In genomic region chrX:3017492-3017891, GRCh38 we compare ENCODE assay signal across 23 cellular contexts. TPM values are rescaled to one million over a fixed set of nuclear protein-coding genes. Genes with fewer than 3 reads are reported as not detected.
DNase-seq lines count a peak whose midpoint lies in the region; ATAC-seq, FAIRE-seq and TF ChIP-seq lines count a peak whose summit lies in the region.
"Had no signal": no experiment of that assay in that cellular context is flagged by ENCODE, and none has a peak within 500 bp of the region (broad histone marks: within the 10 kb centered on the region; RNA-seq: fewer than 3 reads in every experiment).

No MANE protein-coding gene starts in this region.

- no peaks in the 10 kb centered on the region for H4K20me1 ChIP-seq in K562 (replicated peaks; ENCODE audit: control insufficient read depth, insufficient read depth, low read length)
- H4K20me1 ChIP-seq: BLaER1 had no signal

- 0 out of 2 replicates have a peak, but pooled peaks cover 3% of the 10 kb centered on the region for H3K9me3 Mint-ChIP-seq in WTC11

- H3K79me2 ChIP-seq in K562 (ENCODE audit: control insufficient read depth, insufficient read depth, low read length) = no peaks in the 10 kb centered on the region

- POLR2A ChIA-PET in WTC11 (lab: Charles Lee) (no interaction called here), K562 (lab: Yijun Ruan, JAX) (interaction anchor here (0.6 kb wide), 1 partner anchor 505 kb away, joined by 3 read pairs; no protein-coding TSS in a partner anchor)

- in situ Hi-C loops in K562 (cut with MboI) = no loop called here

- no peaks in the 10 kb centered on the region; a peak in 1 of 5 replicates for H3K4me1 ChIP-seq in K562 (replicated peaks in 1 of 2; ENCODE audit: control insufficient read depth in 2 of 2, insufficient read depth in 2 of 2, low read length in 2 of 2)
- H3K4me1 ChIP-seq: BE2C, BLaER1, Caco-2 had no signal

- no peaks in the 10 kb centered on the region for H3K36me3 ChIP-seq in K562 (ENCODE audit: control insufficient read depth, insufficient read depth, low read length)
- H3K36me3 ChIP-seq: BE2C, BLaER1 had no signal

- no peaks in the 10 kb centered on the region for H3K36me3 Mint-ChIP-seq in WTC11
- H3K36me3 Mint-ChIP-seq: CD14-positive monocyte; CD4-positive, alpha-beta memory T cell; CD4-positive, CD25-positive, alpha-beta regulatory T cell had no signal

- H3K9me1 ChIP-seq in K562 (ENCODE audit: control insufficient read depth, insufficient read depth, low read length) = no peaks in the 10 kb centered on the region

- no peak overlapping the region for H3K27ac ChIP-seq in K562 (ENCODE audit: extremely low read depth, low read depth, low read length)
- H3K27ac ChIP-seq: BLaER1 had no signal

- TF ChIP-seq POLR2A in K562 (conservative IDR thresholded peaks at IDR 0.05) = no peak

- FAIRE-seq in K562 (lab: Jason Lieb, UNC) = no peak
- FAIRE-seq: A204.1, D721Med, G401.6, GM12891 had no signal

- no peak for TF ChIP-seq CTCF in WTC11 (IDR thresholded peaks at IDR 0.05)
- no peak for TF ChIP-seq CTCF in K562 (IDR thresholded peaks at IDR 0.05 in 2 of 3, conservative IDR thresholded peaks at IDR 0.05 in 1 of 3; ENCODE audit: insufficient read depth in 2 of 3, low read depth in 1 of 3, low read length in 3 of 3)

- no peak overlapping the region for H3K27ac Mint-ChIP-seq in WTC11
- H3K27ac Mint-ChIP-seq: CD14-positive monocyte; CD4-positive, alpha-beta memory T cell; CD4-positive, CD25-positive, alpha-beta regulatory T cell had no signal

- H3K4me1 Mint-ChIP-seq in WTC11 = no peaks in the 10 kb centered on the region
- H3K4me1 Mint-ChIP-seq: CD14-positive monocyte; CD4-positive, alpha-beta memory T cell; CD4-positive, CD25-positive, alpha-beta regulatory T cell had no signal

- intact Hi-C loops in K562 (cut with micrococcal nuclease) = no loop called here

- no TSS peak for BruUV-seq in K562 (replicated peaks; lab: Mats Ljungman, UMichigan)

- no peak overlapping the region for H3K9ac ChIP-seq in K562 (ENCODE audit: insufficient read depth in 1 of 2, low read depth in 2 of 2, low read length in 2 of 2)
- H3K9ac ChIP-seq: BLaER1 had no signal

- no peak overlapping the region for H3K4me2 ChIP-seq in K562 (ENCODE audit: insufficient read depth, low read length)
- H3K4me2 ChIP-seq: BLaER1 had no signal

- peaks cover 0 to 14% of the 10 kb centered on the region in 2 experiments; a peak in 2 of 5 replicates for H3K27me3 ChIP-seq in K562 (ENCODE audit: control insufficient read depth in 2 of 2, insufficient read depth in 2 of 2, low read length in 2 of 2)
- H3K27me3 ChIP-seq: BE2C, BLaER1 had no signal

- ATAC-seq in WTC11 (no peak), K562 (no peak), GM18870 (IDR thresholded peaks at IDR 0.05; ENCODE audit: unreplicated experiment) (no peak)

- DNase-seq in WTC11 (ENCODE audit: low spot score) = no peak
- no peak for DNase-seq in K562 (ENCODE audit: extremely low read depth in 1 of 4, low spot score in 3 of 4)
- DNase-seq in activated CD4-positive, alpha-beta T cell treated with anti-CD3 and anti-CD28 coated beads, Interleukin-2, amount 50 U/mL, for 1 hour = no peak
- DNase-seq in HUDEP-2 (lab: John Stamatoyannopoulos, UW; ENCODE audit: unreplicated experiment in 76 of 76) = no peak
- DNase-seq: 8988T; ACHN; BE2C; C1 segment of cervical spinal cord; Caco-2; Calu3; CD4-positive, alpha-beta memory T cell; CD4-positive, CD25-positive, alpha-beta regulatory T cell; DMS79 treated with DMSO at 0.1 percent for 48 hours; GF-D8 had no signal

- CTCF ChIA-PET in WTC11 (lab: Charles Lee) = no interaction called here
- CTCF ChIA-PET in K562 (lab: Yijun Ruan, JAX; ENCODE audit: low intra/inter-chr PET ratio) = no interaction called here

- TF ChIP-seq EP300 in K562 (IDR thresholded peaks at IDR 0.05; ENCODE audit: low read length) = no peak

- no peak for TF ChIP-seq RAD21 in K562 (CRISPR knock-in tag; conservative IDR thresholded peaks at IDR 0.05 in 1 of 2, IDR thresholded peaks at IDR 0.05 in 1 of 2)

- no peaks in the 10 kb centered on the region for H3K27me3 Mint-ChIP-seq in WTC11 (ENCODE audit: low read depth)
- H3K27me3 Mint-ChIP-seq: CD4-positive, CD25-positive, alpha-beta regulatory T cell had no signal

- no peak overlapping the region for H2AFZ ChIP-seq in K562 (ENCODE audit: low read depth, low read length)

- H3K9me3 ChIP-seq in K562 (replicated peaks; ENCODE audit: control insufficient read depth, insufficient read depth, low read depth, low read length) = no peaks in the 10 kb centered on the region
- H3K9me3 ChIP-seq: BE2C, Caco-2 had no signal

- H3K4me3 ChIP-seq in K562 = no peak overlapping the region
- H3K4me3 ChIP-seq: BLaER1 had no signal

- H3K4me3 Mint-ChIP-seq in WTC11 = no peak overlapping the region
- H3K4me3 Mint-ChIP-seq: CD14-positive monocyte; CD4-positive, alpha-beta memory T cell had no signal

TF ChIP-seq in WTC11, 78 proteins besides CTCF, POLR2A, EP300 and RAD21:
- TF ChIP-seq RORB (CRISPR knock-in tag; IDR thresholded peaks at IDR 0.05) (no peak), GTF2I (CRISPR knock-in tag; conservative IDR thresholded peaks at IDR 0.05) (0 out of 2 replicates have a peak, but pooled peaks have one; percentile 35)
TF ChIP-seq in WTC11: peak in this region for 1.

TF ChIP-seq in K562, 482 proteins besides CTCF, POLR2A, EP300 and RAD21:
- peak; percentile 96 for TF ChIP-seq RBM25 (IDR thresholded peaks at IDR 0.05; ENCODE audit: low read depth, low read length, severe bottlenecking)
- no peak for TF ChIP-seq TAF15 (IDR thresholded peaks at IDR 0.05; ENCODE audit: low read depth, low read length)

RNA-seq across cellular contexts. Expression of gene ARSH, which starts 11.1 kb away (rescaled TPM):
- total RNA-seq in WTC11 (2021) (not detected in 3 replicates), K562 (2014; rRNA removed) (not detected in 2 replicates), K562 (2014; rRNA removed; fragmentation: Illumina TruSeq; extraction: Trizol) (not detected in 2 replicates), K562 (2015; rRNA removed; fragmentation: Illumina TruSeq; extraction: Trizol) (not detected in 2 replicates), K562 (2021) (not detected in 2 replicates)
- total RNA-seq in K562 (2011; cell fraction: chromatin; rRNA removed; ENCODE audit: low replicate concordance) = not detected in 2 replicates
- not detected in 2 replicates for total RNA-seq in K562 (2011; cell fraction: nucleolus; rRNA removed)
- total RNA-seq in K562 (2011; cell fraction: nucleoplasm; rRNA removed) = not detected in 2 replicates
- polyA plus RNA-seq in K562 (2011; rRNA removed) (not detected in 2 replicates), K562 (2014; fragmentation: Illumina TruSeq; extraction: Trizol) (not detected in 2 replicates), K562 (2014; fragmentation: Nextera tagmentation; extraction: Ambion mirVana) (not detected), K562 (2014; rRNA removed) (not detected in 2 replicates)
- not detected in 2 replicates for polyA plus RNA-seq in K562 (2011; cell fraction: cytosol; rRNA removed)
- not detected in 2 replicates for polyA plus RNA-seq in K562 (2011; cell fraction: nucleus; rRNA removed)
- polyA plus RNA-seq in K562 (2012) = not detected in 2 replicates
- polyA minus RNA-seq in K562 (2011; rRNA and poly(A)+ RNA removed) = not detected in 2 replicates
- polyA minus RNA-seq in K562 (2011; cell fraction: cytosol; rRNA and poly(A)+ RNA removed) = not detected in 2 replicates
- not detected in 2 replicates for polyA minus RNA-seq in K562 (2011; cell fraction: nucleus; rRNA and poly(A)+ RNA removed)
- total RNA-seq: A673; Caco-2; Calu3; CD4-positive, alpha-beta memory T cell; CD4-positive, CD25-positive, alpha-beta regulatory T cell had no signal
- polyA plus RNA-seq: AG04450; CD14-positive monocyte; CD4-positive, alpha-beta memory T cell; CD4-positive, CD25-positive, alpha-beta regulatory T cell had no signal

RNA-seq across cellular contexts. Expression of gene ARSF, which starts 23.8 kb away (rescaled TPM):
- total RNA-seq in WTC11 (2021) = not detected in 3 replicates
- not detected in 2 replicates for total RNA-seq in K562 (2011; cell fraction: chromatin; rRNA removed; ENCODE audit: low replicate concordance)
- total RNA-seq in K562 (2011; cell fraction: nucleolus; rRNA removed) = not detected in 2 replicates
- not detected in 2 replicates for total RNA-seq in K562 (2011; cell fraction: nucleoplasm; rRNA removed)
- not detected in 2 replicates for total RNA-seq in K562 (2014; rRNA removed)
- total RNA-seq in K562 (2014; rRNA removed; fragmentation: Illumina TruSeq; extraction: Trizol) = not detected in 2 replicates
- total RNA-seq in K562 (2015; rRNA removed; fragmentation: Illumina TruSeq; extraction: Trizol) = not detected in 2 replicates
- not detected in 2 replicates for total RNA-seq in K562 (2021)
- not detected in 2 replicates for polyA plus RNA-seq in K562 (2011; rRNA removed)
- polyA plus RNA-seq in K562 (2011; cell fraction: cytosol; rRNA removed) = not detected in 2 replicates
- not detected in 2 replicates for polyA plus RNA-seq in K562 (2011; cell fraction: nucleus; rRNA removed)
- not detected in 2 replicates for polyA plus RNA-seq in K562 (2012)
- polyA plus RNA-seq in K562 (2014; fragmentation: Illumina TruSeq; extraction: Trizol) = not detected in 2 replicates
- polyA plus RNA-seq in K562 (2014; fragmentation: Nextera tagmentation; extraction: Ambion mirVana) = not detected
- polyA plus RNA-seq in K562 (2014; rRNA removed) = not detected in 2 replicates
- polyA minus RNA-seq in K562 (2011; rRNA and poly(A)+ RNA removed) = not detected in 2 replicates
- not detected in 2 replicates for polyA minus RNA-seq in K562 (2011; cell fraction: cytosol; rRNA and poly(A)+ RNA removed)
- polyA minus RNA-seq in K562 (2011; cell fraction: nucleus; rRNA and poly(A)+ RNA removed) = not detected in 2 replicates
- total RNA-seq: A673; Caco-2; Calu3; CD4-positive, alpha-beta memory T cell; CD4-positive, CD25-positive, alpha-beta regulatory T cell had no signal
- polyA plus RNA-seq: AG04450; CD14-positive monocyte; CD4-positive, alpha-beta memory T cell; CD4-positive, CD25-positive, alpha-beta regulatory T cell had no signal
